7 cellular contexts compared by ENCODE assay signal in the genomic region with DNA sequence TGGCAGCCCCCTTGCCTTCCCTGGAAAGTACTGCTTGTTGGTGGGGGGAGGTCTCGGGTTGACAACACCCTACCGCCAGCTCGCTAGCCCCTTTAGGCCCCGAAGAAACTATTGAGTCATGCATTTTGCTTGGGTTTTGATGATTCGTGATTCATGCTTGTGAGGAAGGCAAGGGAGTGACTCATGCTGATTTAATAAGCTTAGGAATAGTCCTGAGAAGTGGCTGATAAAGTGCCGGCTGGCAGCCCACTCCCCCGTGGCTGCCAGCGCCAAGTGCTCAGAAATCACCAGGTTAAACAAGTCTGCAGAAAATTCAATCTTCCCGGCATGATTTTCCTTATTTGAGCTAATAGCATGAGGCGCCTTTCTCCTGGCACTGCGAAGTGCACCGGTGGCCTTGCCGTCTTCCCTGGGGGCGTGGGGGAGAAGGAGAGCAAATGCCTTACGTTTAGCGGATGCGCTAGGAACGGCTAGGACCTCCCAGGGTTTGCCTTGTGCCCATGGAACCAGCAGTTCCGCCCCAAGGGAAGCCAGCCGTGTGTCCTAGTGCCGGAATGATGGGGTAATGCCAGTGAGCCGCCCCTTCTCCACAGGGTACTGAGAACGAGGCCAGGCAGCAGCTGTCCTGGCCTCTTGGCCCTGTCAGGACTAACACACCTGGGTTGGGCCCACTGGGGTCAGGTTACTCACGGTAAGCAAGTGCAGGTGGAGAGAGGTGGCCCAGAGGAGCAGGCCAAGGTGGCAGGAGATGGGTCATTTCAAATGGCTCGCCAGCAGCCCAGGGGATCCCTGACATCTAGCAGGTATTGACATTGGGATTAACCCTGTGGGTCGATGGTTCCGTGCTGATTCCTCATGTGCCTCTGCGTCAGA.
DNase-seq lines count a peak whose midpoint lies in the region; ATAC-seq and TF ChIP-seq lines count a peak whose summit lies in the region.

No MANE protein-coding gene starts in this region.

- no peaks in the 10 kb centered on the region for H3K79me2 ChIP-seq in GM23338 (replicated peaks; ENCODE audit: insufficient read depth)
- no peaks in the 10 kb centered on the region for H3K79me2 ChIP-seq in osteoblast (ENCODE audit: insufficient read depth, low read length)

- H3K27ac ChIP-seq in GM23338 (ENCODE audit: low read depth) (no peak overlapping the region), osteoblast (ENCODE audit: low read depth, low read length) (peak overlapping the region; percentile 76)

- peaks cover 6% of the 10 kb centered on the region; the same call in 2 of the 3 replicates for H3K4me1 Mint-ChIP-seq in GM23338

- peak; percentile 79 for ATAC-seq in GM23338
- no peak for ATAC-seq in GM21381 (IDR thresholded peaks at IDR 0.05; ENCODE audit: unreplicated experiment)

- H3K27ac Mint-ChIP-seq in GM23338, result no peak overlapping the region; the same call in 1 of the 2 replicates

- H3K27me3 ChIP-seq in GM23338 (ENCODE audit: insufficient read depth) (no peaks in the 10 kb centered on the region), osteoblast (ENCODE audit: insufficient read depth, low read length) (no peaks in the 10 kb centered on the region)

- H3K4me1 ChIP-seq in GM23338 (ENCODE audit: insufficient read depth) (no peaks in the 10 kb centered on the region), osteoblast (ENCODE audit: insufficient read depth, low read length) (peaks cover 48% of the 10 kb centered on the region)

- H3K9me3 ChIP-seq in osteoblast (ENCODE audit: low read depth, low read length), result no peaks in the 10 kb centered on the region

- H3K4me2 ChIP-seq in GM23338 (no peak overlapping the region), osteoblast (ENCODE audit: insufficient read depth, low read length) (peak overlapping the region; percentile 65)

- no peak for TF ChIP-seq CTCF in GM23338 (conservative IDR thresholded peaks at IDR 0.05; ENCODE audit: low read depth in 2 of 2)
- TF ChIP-seq CTCF in osteoblast (IDR thresholded peaks at IDR 0.05; ENCODE audit: extremely low read depth, low read depth, low read length), result no peak

- no peaks in the 10 kb centered on the region for H3K9me2 ChIP-seq in GM23338 (ENCODE audit: insufficient read depth)

- H3K36me3 ChIP-seq in GM23338 (ENCODE audit: insufficient read depth) (no peaks in the 10 kb centered on the region), osteoblast (ENCODE audit: insufficient read depth, low read length) (no peaks in the 10 kb centered on the region)

- H4K20me1 ChIP-seq in GM23338 (replicated peaks; ENCODE audit: insufficient read depth), result no peaks in the 10 kb centered on the region
- H4K20me1 ChIP-seq in osteoblast (ENCODE audit: insufficient read depth, low read length), result no peaks in the 10 kb centered on the region

- no peak overlapping the region for H3K4me3 Mint-ChIP-seq in GM23338

- H3K27me3 Mint-ChIP-seq in GM23338 (ENCODE audit: insufficient read depth, low read depth, poor library complexity), result peaks cover 14% of the 10 kb centered on the region

- H2AFZ ChIP-seq in GM23338, result no peak overlapping the region
- no peak overlapping the region for H2AFZ ChIP-seq in osteoblast (ENCODE audit: low read length)

- H3K4me3 ChIP-seq in GM23338 (no peak overlapping the region), osteoblast (ENCODE audit: insufficient read depth, low read length) (no peak overlapping the region)

- no peaks in the 10 kb centered on the region for H3F3A ChIP-seq in GM23338 (replicated peaks; ENCODE audit: low read depth)

- H3K36me3 Mint-ChIP-seq in GM23338 (ENCODE audit: low read depth), result no peaks in the 10 kb centered on the region; the same call in 2 of the 3 replicates

- H3K9me3 Mint-ChIP-seq in GM23338, result no peaks in the 10 kb centered on the region

- DNase-seq in GM23338 (ENCODE audit: low spot score) (no peak), NCI-H69 (lab: John Stamatoyannopoulos, UW) (peak; percentile 33), dedifferentiated amniotic fluid mesenchymal stem cell (ENCODE audit: extremely low spot score) (peak; percentile 91), osteoblast (ENCODE audit: insufficient read length, low spot score, missing footprints) (peak; percentile 94), occipital lobe (lab: John Stamatoyannopoulos, UW) (no peak), NCI-H1930 (lab: John Stamatoyannopoulos, UW) (no peak)

TF ChIP-seq in GM23338, 12 proteins besides CTCF, POLR2A, EP300 and RAD21 (continues in another document):
- TF ChIP-seq CREB1 (CRISPR knock-in tag; IDR thresholded peaks at IDR 0.05; ENCODE audit: low read depth) (no peak), REST (IDR thresholded peaks at IDR 0.05; ENCODE audit: unreplicated experiment) (no peak), JUNB (IDR thresholded peaks at IDR 0.05; ENCODE audit: unreplicated experiment) (no peak), ZNF331 (CRISPR knock-in tag; IDR thresholded peaks at IDR 0.05; ENCODE audit: low read depth) (no peak), EZH2 (IDR thresholded peaks at IDR 0.05; ENCODE audit: low read depth, unreplicated experiment) (no peak), ZNF114 (CRISPR knock-in tag; IDR thresholded peaks at IDR 0.05) (no peak), NANOG (IDR thresholded peaks at IDR 0.05; ENCODE audit: borderline replicate concordance) (no peak), POLR2AphosphoS5 (IDR thresholded peaks at IDR 0.05; ENCODE audit: low read depth) (no peak), STAT1 (IDR thresholded peaks at IDR 0.05; ENCODE audit: unreplicated experiment) (no peak), ETS1 (IDR thresholded peaks at IDR 0.05) (no peak)

Comparison
In these comparisons a context has a peak if more than half of its experiments do, and no peak if none do; other contexts are left out.
1. DNase-seq: peak in NCI-H69 (single experiment), dedifferentiated amniotic fluid mesenchymal stem cell (single experiment) and osteoblast (single experiment); none in GM23338 (single experiment), occipital lobe (single experiment) and NCI-H1930 (0 of 2).